Comparison of ENCODE assay signal across 13 cellular contexts in the genomic region with DNA sequence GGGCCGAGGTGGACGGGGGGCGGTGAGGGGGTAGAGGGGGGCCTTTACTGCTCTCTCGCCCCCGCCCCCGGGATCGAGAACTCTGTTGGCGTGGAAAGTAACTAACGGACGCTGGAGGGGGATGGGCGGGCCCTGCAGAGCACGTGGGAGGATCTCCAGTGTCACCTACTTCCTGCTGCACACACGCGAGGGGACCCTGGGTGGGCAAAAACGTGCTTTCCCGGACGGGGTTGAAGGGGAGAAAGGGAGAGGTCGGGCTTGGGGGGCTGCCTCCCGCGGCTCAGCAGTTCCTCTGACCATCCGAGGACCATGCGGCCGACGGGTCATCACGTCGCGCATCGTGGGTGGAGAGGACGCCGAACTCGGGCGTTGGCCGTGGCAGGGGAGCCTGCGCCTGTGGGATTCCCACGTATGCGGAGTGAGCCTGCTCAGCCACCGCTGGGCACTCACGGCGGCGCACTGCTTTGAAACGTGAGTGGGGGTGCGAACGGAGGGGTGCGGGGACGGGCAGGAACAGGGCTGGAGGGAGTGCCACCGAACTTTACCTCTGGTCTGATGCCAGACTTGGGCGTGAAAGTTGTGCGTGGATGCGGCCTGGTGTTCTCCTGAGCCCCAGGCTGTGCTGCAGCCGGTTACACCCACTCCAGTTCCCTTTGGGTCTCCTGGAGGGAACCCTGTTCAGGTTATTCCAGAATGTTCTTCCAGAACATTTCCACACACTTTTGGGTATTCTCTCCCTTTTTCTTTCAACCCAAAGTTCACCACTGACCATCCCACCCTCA. TPM values are rescaled to one million over a fixed set of nuclear protein-coding genes. Genes with fewer than 3 reads are reported as not detected.
A peak's percentile ranks its signal among the peaks of the same experiment; 100 is the strongest.
DNase-seq lines count a peak whose midpoint lies in the region; ATAC-seq, FAIRE-seq and TF ChIP-seq lines count a peak whose summit lies in the region.
"Had no signal": no experiment of that assay in that cellular context is flagged by ENCODE, and none has a peak within 500 bp of the region (broad histone marks: within the 10 kb centered on the region; RNA-seq: fewer than 3 reads in every experiment).

No MANE protein-coding gene starts in this region.

- no peaks in the 10 kb centered on the region for H3K36me3 ChIP-seq in BLaER1 treated with 17β-estradiol and CSF1 and Interleukin-3, amounts not matched to agents 10 nM and 100 nM

- H3K27ac ChIP-seq in BLaER1 treated with 17β-estradiol and CSF1 and Interleukin-3, amounts not matched to agents 10 nM and 100 nM: peak overlapping the region in 8 of 11 experiments; percentile 46 to 69 (median 63); a peak in 15 of 22 replicates
- H3K27ac ChIP-seq: parathyroid adenoma had no signal

- no peaks in the 10 kb centered on the region for H3K27me3 ChIP-seq in BLaER1 treated with 17β-estradiol and CSF1 and Interleukin-3, amounts not matched to agents 10 nM and 100 nM

- H3K4me1 Mint-ChIP-seq in immature natural killer cell: no peaks in the 10 kb centered on the region

- H3K4me3 ChIP-seq in BLaER1 treated with 17β-estradiol and CSF1 and Interleukin-3, amounts not matched to agents 10 nM and 100 nM: peak overlapping the region; percentile 37 to 64 (median 50); a peak in 19 of 20 replicates

- H3K9me3 ChIP-seq in BLaER1 treated with 17β-estradiol and CSF1 and Interleukin-3, amounts not matched to agents 10 nM and 100 nM (replicated peaks in 1 of 11): no peaks in the 10 kb centered on the region
- H3K9me3 ChIP-seq: Caco-2 had no signal

- H3K9me3 Mint-ChIP-seq in immature natural killer cell: no peaks in the 10 kb centered on the region

- peak overlapping the region; percentile 42 to 70 (median 60) for H3K4me2 ChIP-seq in BLaER1 treated with 17β-estradiol and CSF1 and Interleukin-3, amounts not matched to agents 10 nM and 100 nM

- H3K4me1 ChIP-seq in BLaER1 treated with 17β-estradiol and CSF1 and Interleukin-3, amounts not matched to agents 10 nM and 100 nM: peaks cover 8 to 31% (median 20%) of the 10 kb centered on the region in 10 experiments; a peak in 17 of 20 replicates
- H3K4me1 ChIP-seq: parathyroid adenoma had no signal

- ATAC-seq in HG03135 (IDR thresholded peaks at IDR 0.05; ENCODE audit: unreplicated experiment): no peak

- TF ChIP-seq EP300 in Ishikawa (IDR thresholded peaks at IDR 0.05; ENCODE audit: borderline replicate concordance): no peak

- DNase-seq in immature natural killer cell (no peak), frontal cortex (ENCODE audit: low spot score in 2 of 2) (no peak)
- no peak for DNase-seq in central memory CD4-positive, alpha-beta T cell
- DNase-seq: Caco-2, foreskin fibroblast, HCEC 1CT, KG1 had no signal

- H3K27ac Mint-ChIP-seq in immature natural killer cell: peak overlapping the region in 1 of 6 donors; percentile 65

- H4K20me1 ChIP-seq in BLaER1 treated with 17β-estradiol and CSF1 and Interleukin-3, amounts not matched to agents 10 nM and 100 nM: no peaks in the 10 kb centered on the region; a peak in 1 of 22 replicates

- H3K4me3 Mint-ChIP-seq in immature natural killer cell: peak overlapping the region in 3 of 5 donors; percentile 35 to 47 (median 39)

- H3K36me3 Mint-ChIP-seq in immature natural killer cell: no peaks in the 10 kb centered on the region

- no peak for TF ChIP-seq RAD21 in Ishikawa (IDR thresholded peaks at IDR 0.05; ENCODE audit: low read depth)

- H3K9ac ChIP-seq in BLaER1 treated with 17β-estradiol and CSF1 and Interleukin-3, amounts not matched to agents 10 nM and 100 nM: peak overlapping the region in 10 of 11 experiments; percentile 56 to 73 (median 68); a peak in 17 of 22 replicates
- H3K9ac ChIP-seq: parathyroid adenoma had no signal

- FAIRE-seq in frontal cortex (lab: Jason Lieb, UNC): no peak
- FAIRE-seq: GM19239, TTC549 had no signal

- peaks cover 0 to 2% (median 1%) of the 10 kb centered on the region in 3 donors for H3K27me3 Mint-ChIP-seq in immature natural killer cell (ENCODE audit: low read depth in 3 of 3)

TF ChIP-seq in Ishikawa, 13 proteins besides CTCF, POLR2A, EP300 and RAD21:
- TF ChIP-seq REST (IDR thresholded peaks at IDR 0.05; ENCODE audit: low read depth) (no peak), CEBPB (IDR thresholded peaks at IDR 0.05) (no peak), EGR1 (IDR thresholded peaks at IDR 0.05) (0 out of 2 replicates have a peak, but pooled peaks have one; percentile 17)

RNA-seq across cellular contexts. Expression of gene PRSS21, which starts 0.7 kb away (rescaled TPM):
- 10 to 100 TPM in 1 of 3 donors, 1 to 10 TPM in 2; 3.1 to 11.0 (median 6.8) TPM for polyA plus RNA-seq in immature natural killer cell
- total RNA-seq in frontal cortex: not detected
- total RNA-seq: Caco-2 had no signal

RNA-seq across cellular contexts. Expression of gene ZG16B, which starts 12.4 kb away (rescaled TPM):
- 1 to 10 TPM; 1.2 to 3.9 (median 1.5) TPM for polyA plus RNA-seq in immature natural killer cell
- not detected for total RNA-seq in frontal cortex

RNA-seq across cellular contexts. Expression of gene PRSS41, which starts 19.4 kb away (rescaled TPM):
- polyA plus RNA-seq in immature natural killer cell: not detected
- not detected for total RNA-seq in frontal cortex
- total RNA-seq: Caco-2 had no signal

RNA-seq across cellular contexts. Expression of gene PRSS33, which starts 30.3 kb away (rescaled TPM):
- 1 to 10 TPM in 2 of 3 donors, not detected in 1; 1.1 to 4.0 TPM for polyA plus RNA-seq in immature natural killer cell
- not detected for total RNA-seq in frontal cortex
- total RNA-seq: Caco-2 had no signal

RNA-seq across cellular contexts. Expression of gene PRSS22, which starts 40.3 kb away (rescaled TPM):
- polyA plus RNA-seq in immature natural killer cell: under 1 TPM in 2 of 3 donors, not detected in 1; 0.23 to 0.40 TPM
- total RNA-seq in frontal cortex: not detected
